ENCODE assay signal across 17 cellular contexts in the genomic region with DNA sequence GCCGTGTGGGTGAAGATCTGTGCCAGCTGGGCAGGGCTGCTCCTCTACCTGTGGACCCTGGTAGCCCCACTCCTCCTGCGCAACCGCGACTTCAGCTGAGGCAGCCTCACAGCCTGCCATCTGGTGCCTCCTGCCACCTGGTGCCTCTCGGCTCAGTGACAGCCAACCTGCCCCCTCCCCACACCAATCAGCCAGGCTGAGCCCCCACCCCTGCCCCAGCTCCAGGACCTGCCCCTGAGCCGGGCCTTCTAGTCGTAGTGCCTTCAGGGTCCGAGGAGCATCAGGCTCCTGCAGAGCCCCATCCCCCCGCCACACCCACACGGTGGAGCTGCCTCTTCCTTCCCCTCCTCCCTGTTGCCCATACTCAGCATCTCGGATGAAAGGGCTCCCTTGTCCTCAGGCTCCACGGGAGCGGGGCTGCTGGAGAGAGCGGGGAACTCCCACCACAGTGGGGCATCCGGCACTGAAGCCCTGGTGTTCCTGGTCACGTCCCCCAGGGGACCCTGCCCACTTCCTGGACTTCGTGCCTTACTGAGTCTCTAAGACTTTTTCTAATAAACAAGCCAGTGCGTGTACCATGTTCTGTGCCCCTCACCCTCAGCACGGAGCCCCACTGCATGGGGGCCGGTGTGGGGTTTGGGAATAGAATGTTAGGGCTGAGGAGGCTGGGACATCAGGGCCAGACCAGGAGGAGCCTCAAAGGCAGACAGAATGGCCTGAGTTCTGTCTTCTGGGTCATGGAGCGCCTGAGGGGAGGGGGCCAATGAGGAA. TPM values are rescaled to one million over a fixed set of nuclear protein-coding genes. Genes with fewer than 3 reads are reported as not detected.
A peak's percentile ranks its signal among the peaks of the same experiment; 100 is the strongest.
DNase-seq lines count a peak whose midpoint lies in the region; TF ChIP-seq lines count a peak whose summit lies in the region.
"Had no signal": no experiment of that assay in that cellular context is flagged by ENCODE, and none has a peak within 500 bp of the region (broad histone marks: within the 10 kb centered on the region; RNA-seq: fewer than 3 reads in every experiment).

No MANE protein-coding gene starts in this region.

- peak overlapping the region; percentile 18 for H3K27ac Mint-ChIP-seq in activated naive CD4-positive, alpha-beta T cell treated with anti-CD3 and anti-CD28 coated beads, Interleukin-2, amount 50 U/mL, for 24 hours
- H3K27ac Mint-ChIP-seq in MCF 10A (ENCODE audit: low read depth, unreplicated experiment) (no peak overlapping the region), HFFc6 (no peak overlapping the region)
- H3K27ac Mint-ChIP-seq: activated naive CD4-positive, alpha-beta T cell treated with anti-CD3 and anti-CD28 coated beads, Interleukin-2, amount 10 ng/mL, durations not matched to agents 7 days and 5 days; nephron; T-cell had no signal

- no peak overlapping the region for H3K4me2 ChIP-seq in SK-N-SH

- H3K27me3 Mint-ChIP-seq in activated naive CD4-positive, alpha-beta T cell treated with anti-CD3 and anti-CD28 coated beads, Interleukin-2, amount 50 U/mL, for 24 hours = no peaks in the 10 kb centered on the region
- H3K27me3 Mint-ChIP-seq in MCF 10A (ENCODE audit: insufficient read depth, unreplicated experiment) (no peaks in the 10 kb centered on the region), HFFc6 (ENCODE audit: insufficient read depth) (peaks cover 11% of the 10 kb centered on the region)

- no peaks in the 10 kb centered on the region for H3K9me2 ChIP-seq in SK-N-SH

- no peaks in the 10 kb centered on the region for H3K79me2 ChIP-seq in SK-N-SH (ENCODE audit: insufficient read depth)

- no peak for TF ChIP-seq EP300 in SK-N-SH (IDR thresholded peaks at IDR 0.05; ENCODE audit: borderline replicate concordance in 1 of 2, low read depth in 1 of 2, low read length in 1 of 2)

- no peak overlapping the region for H3K4me3 ChIP-seq in SK-N-SH (ENCODE audit: low read depth in 2 of 2, low read length in 1 of 2)
- H3K4me3 ChIP-seq: right lobe of liver had no signal

- CTCF ChIA-PET in MCF 10A (lab: Yijun Ruan, JAX) = interaction anchor here (0.7 kb wide), 1 partner anchor 40 kb away, joined by 3 read pairs; no protein-coding TSS in a partner anchor
- CTCF ChIA-PET in SK-N-SH (lab: Yijun Ruan, JAX) = interaction anchor here (1.5 to 3.5 kb wide), 3 partner anchors 11 to 115 kb away, joined by 6 to 18 read pairs (median 12); no protein-coding TSS in a partner anchor

- intact Hi-C loops in MCF 10A (cut with micrococcal nuclease) = no loop called here

- no peaks in the 10 kb centered on the region for H4K20me1 ChIP-seq in SK-N-SH (ENCODE audit: insufficient read depth)

- H2AFZ ChIP-seq in SK-N-SH (ENCODE audit: low read depth) = no peak overlapping the region

- no peak overlapping the region for H3K9ac ChIP-seq in SK-N-SH

- H3F3A ChIP-seq in SK-N-SH (replicated peaks; ENCODE audit: insufficient read depth) = no peaks in the 10 kb centered on the region

- TF ChIP-seq CTCF in MCF 10A (IDR thresholded peaks at IDR 0.05; ENCODE audit: unreplicated experiment) (no peak), HFFc6 (IDR thresholded peaks at IDR 0.05) (no peak), SK-N-SH (IDR thresholded peaks at IDR 0.05) (no peak)

- H3K27ac ChIP-seq in SK-N-SH (ENCODE audit: low read depth in 2 of 2, low read length in 1 of 2) = no peak overlapping the region
- H3K27ac ChIP-seq: right lobe of liver, WERI-Rb-1 had no signal

- WGBS in SK-N-SH (ENCODE audit: low lambda C conversion rate) = 89% methylated on average over 10 of the region's 21 CpGs

- POLR2A ChIA-PET in MCF 10A (lab: Yijun Ruan, JAX) (interaction anchor here (0.7 to 1.1 kb wide), 2 partner anchors 20 to 21 kb away, joined by 3 read pairs; a partner anchor contains a TSS), SK-N-SH (lab: Yijun Ruan, JAX) (no interaction called here)

- H3K27me3 ChIP-seq in SK-N-SH (ENCODE audit: insufficient read depth) = no peaks in the 10 kb centered on the region
- H3K27me3 ChIP-seq: right lobe of liver had no signal

- H3K4me1 ChIP-seq in SK-N-SH (ENCODE audit: control insufficient read depth in 1 of 2, insufficient read depth in 2 of 2, low read depth in 1 of 2, low read length in 1 of 2) = no peaks in the 10 kb centered on the region

- no peak for TF ChIP-seq RAD21 in SK-N-SH (IDR thresholded peaks at IDR 0.05; ENCODE audit: low read length)

- no peaks in the 10 kb centered on the region for H3K9me3 ChIP-seq in SK-N-SH
- H3K9me3 ChIP-seq: right lobe of liver had no signal

- H3K36me3 Mint-ChIP-seq in activated naive CD4-positive, alpha-beta T cell treated with anti-CD3 and anti-CD28 coated beads, Interleukin-2, amount 50 U/mL, for 24 hours = no peaks in the 10 kb centered on the region
- peaks cover 19% of the 10 kb centered on the region for H3K36me3 Mint-ChIP-seq in MCF 10A (ENCODE audit: insufficient read depth, unreplicated experiment)
- peaks cover 26% of the 10 kb centered on the region for H3K36me3 Mint-ChIP-seq in HFFc6 (ENCODE audit: low read depth)
- H3K36me3 Mint-ChIP-seq: activated naive CD4-positive, alpha-beta T cell treated with anti-CD3 and anti-CD28 coated beads, Interleukin-2, amount 10 ng/mL, durations not matched to agents 7 days and 5 days; CD8-positive, alpha-beta memory T cell; T-cell had no signal

- DNase-seq in activated naive CD4-positive, alpha-beta T cell treated with anti-CD3 and anti-CD28 coated beads, Interleukin-2, amount 50 U/mL, for 16 hours = no peak
- DNase-seq in MCF 10A (ENCODE audit: unreplicated experiment) (no peak), mesenteric fat pad (ENCODE audit: low spot score) (peak; percentile 84), ureter (ENCODE audit: low spot score) (peak; percentile 43), HFFc6 (no peak), SK-N-SH (no peak), amniotic stem cell (lab: John Stamatoyannopoulos, UW) (no peak)
- DNase-seq: activated naive CD4-positive, alpha-beta T cell treated with anti-CD3 and anti-CD28 coated beads, Interleukin-2, amount 10 ng/mL, durations not matched to agents 7 days and 5 days; CD8-positive, alpha-beta memory T cell; GOT3; NCI-H2081 treated with DMSO at 0.1 percent for 48 hours; NCI-H748 treated with DMSO at 0.1 percent for 48 hours; T-cell; WERI-Rb-1 had no signal

- no peak overlapping the region for H3K4me3 Mint-ChIP-seq in activated naive CD4-positive, alpha-beta T cell treated with anti-CD3 and anti-CD28 coated beads, Interleukin-2, amount 50 U/mL, for 24 hours
- H3K4me3 Mint-ChIP-seq in MCF 10A (ENCODE audit: unreplicated experiment) = no peak overlapping the region
- no peak overlapping the region for H3K4me3 Mint-ChIP-seq in HFFc6
- H3K4me3 Mint-ChIP-seq: activated naive CD4-positive, alpha-beta T cell treated with anti-CD3 and anti-CD28 coated beads, Interleukin-2, amount 10 ng/mL, durations not matched to agents 7 days and 5 days; CD8-positive, alpha-beta memory T cell; nephron; T-cell had no signal

- no peaks in the 10 kb centered on the region for H3K4me1 Mint-ChIP-seq in activated naive CD4-positive, alpha-beta T cell treated with anti-CD3 and anti-CD28 coated beads, Interleukin-2, amount 50 U/mL, for 24 hours
- H3K4me1 Mint-ChIP-seq in MCF 10A (ENCODE audit: insufficient read depth, unreplicated experiment) = no peaks in the 10 kb centered on the region
- H3K4me1 Mint-ChIP-seq in HFFc6 (ENCODE audit: low read depth) = no peaks in the 10 kb centered on the region
- H3K4me1 Mint-ChIP-seq: activated naive CD4-positive, alpha-beta T cell treated with anti-CD3 and anti-CD28 coated beads, Interleukin-2, amount 10 ng/mL, durations not matched to agents 7 days and 5 days; CD8-positive, alpha-beta memory T cell; T-cell had no signal

- no peaks in the 10 kb centered on the region for H3K36me3 ChIP-seq in SK-N-SH (replicated peaks in 1 of 2; ENCODE audit: control insufficient read depth in 1 of 2, insufficient read depth in 2 of 2, low read length in 1 of 2)
- H3K36me3 ChIP-seq: right lobe of liver, WERI-Rb-1 had no signal

- no peaks in the 10 kb centered on the region for H3K9me3 Mint-ChIP-seq in activated naive CD4-positive, alpha-beta T cell treated with anti-CD3 and anti-CD28 coated beads, Interleukin-2, amount 50 U/mL, for 24 hours
- H3K9me3 Mint-ChIP-seq in MCF 10A (ENCODE audit: unreplicated experiment) = no peaks in the 10 kb centered on the region
- no peaks in the 10 kb centered on the region for H3K9me3 Mint-ChIP-seq in HFFc6
- H3K9me3 Mint-ChIP-seq: activated naive CD4-positive, alpha-beta T cell treated with anti-CD3 and anti-CD28 coated beads, Interleukin-2, amount 10 ng/mL, durations not matched to agents 7 days and 5 days; CD8-positive, alpha-beta memory T cell; nephron; T-cell had no signal

- BruUV-seq in MCF 10A (replicated peaks; lab: Mats Ljungman, UMichigan) = TSS peak; percentile 91

TF ChIP-seq in SK-N-SH, 30 proteins besides CTCF, POLR2A, EP300 and RAD21:
- TF ChIP-seq, protein P1, sequence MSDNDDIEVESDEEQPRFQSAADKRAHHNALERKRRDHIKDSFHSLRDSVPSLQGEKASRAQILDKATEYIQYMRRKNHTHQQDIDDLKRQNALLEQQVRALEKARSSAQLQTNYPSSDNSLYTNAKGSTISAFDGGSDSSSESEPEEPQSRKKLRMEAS (IDR thresholded peaks at IDR 0.05; ENCODE audit: low read depth) = no peak
- no peak for TF ChIP-seq RXRA (IDR thresholded peaks at IDR 0.05; ENCODE audit: borderline replicate concordance, low read depth)
- no peak for TF ChIP-seq JUND (IDR thresholded peaks at IDR 0.05)
- TF ChIP-seq, protein P2, sequence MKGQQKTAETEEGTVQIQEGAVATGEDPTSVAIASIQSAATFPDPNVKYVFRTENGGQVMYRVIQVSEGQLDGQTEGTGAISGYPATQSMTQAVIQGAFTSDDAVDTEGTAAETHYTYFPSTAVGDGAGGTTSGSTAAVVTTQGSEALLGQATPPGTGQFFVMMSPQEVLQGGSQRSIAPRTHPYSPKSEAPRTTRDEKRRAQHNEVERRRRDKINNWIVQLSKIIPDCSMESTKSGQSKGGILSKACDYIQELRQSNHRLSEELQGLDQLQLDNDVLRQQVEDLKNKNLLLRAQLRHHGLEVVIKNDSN (IDR thresholded peaks at IDR 0.05; ENCODE audit: borderline replicate concordance, low read depth) = no peak

RNA-seq across cellular contexts. Expression of a gene that starts 21.3 kb away (rescaled TPM):
- total RNA-seq in MCF 10A (2022) (117 and 140 TPM in 2 replicates), mesenteric fat pad (10.0 TPM), ureter (237 TPM)
- total RNA-seq in HFFc6 (2021; fragmentation: NEBNext Ultra II Directional; extraction: Animal tissue kit (Norgen Biotek cat#: 25700)) = 100 to 1,000 TPM; 184 to 276 (median 207) TPM
- polyA plus RNA-seq in SK-N-SH (2012; rRNA removed) = 15.5 and 22.2 TPM in 2 replicates
- 8.3 and 16.9 TPM in 2 replicates for polyA plus RNA-seq in SK-N-SH (2012; cell fraction: cytosol; rRNA removed)
- 15.3 and 16.3 TPM in 2 replicates for polyA plus RNA-seq in SK-N-SH (2012; cell fraction: nucleus; rRNA removed)
- polyA plus RNA-seq: CD8-positive, alpha-beta memory T cell had no signal

Comparison
In these comparisons a context has a peak if more than half of its experiments do, and no peak if none do; other contexts are left out.
1. DNase-seq: peak in mesenteric fat pad (single experiment) and ureter (single experiment); none in activated naive CD4-positive, alpha-beta T cell treated with anti-CD3 and anti-CD28 coated beads, Interleukin-2, amount 50 U/mL, for 16 hours (single experiment), MCF 10A (single experiment), HFFc6 (single experiment), SK-N-SH (single experiment) and amniotic stem cell (single experiment).
2. RNA of a gene that starts 21.3 kb away (total RNA-seq): 237 TPM in ureter (single experiment), 184 to 276 TPM in HFFc6 and 117 to 140 TPM in MCF 10A; 10.0 TPM in mesenteric fat pad (single experiment); every median in the first group is over 10 times any median in the second.